In the genomic region with DNA sequence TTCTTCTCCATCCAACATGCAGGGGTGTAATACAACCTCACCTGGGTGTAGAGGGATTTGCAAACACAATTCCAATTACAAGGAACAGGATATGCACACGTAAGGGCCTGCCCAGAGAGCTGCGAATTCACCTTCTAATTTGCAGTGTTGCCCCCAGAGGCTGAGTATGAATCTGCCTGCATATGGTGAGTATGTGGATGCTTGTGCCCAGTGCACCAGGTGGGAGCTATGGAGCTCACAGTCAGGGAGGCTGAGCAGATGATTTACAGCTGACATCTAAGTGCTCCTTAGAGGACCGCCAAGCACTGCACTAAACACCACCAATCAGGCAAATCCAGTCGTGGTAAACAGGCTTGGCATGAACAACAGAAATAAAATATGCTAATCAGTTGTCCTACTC, we compare ENCODE assay signal across 13 cellular contexts.
DNase-seq lines count a peak whose midpoint lies in the region; ATAC-seq and TF ChIP-seq lines count a peak whose summit lies in the region.
"Had no signal": no experiment of that assay in that cellular context is flagged by ENCODE, and none has a peak within 500 bp of the region (broad histone marks: within the 10 kb centered on the region; RNA-seq: fewer than 3 reads in every experiment).

No MANE protein-coding gene starts in this region.

- POLR2A ChIA-PET in IMR-90 (lab: Charles Lee; ENCODE audit: unreplicated experiment), result no interaction called here

- no peaks in the 10 kb centered on the region for H3K9me3 ChIP-seq in IMR-90 (ENCODE audit: control insufficient read depth, insufficient read depth, low read length)
- H3K9me3 ChIP-seq: SJSA1, suprapubic skin had no signal

- H2BK15ac ChIP-seq in IMR-90 (ENCODE audit: low read depth, low read length), result 0 out of 3 replicates have a peak overlapping the region, but pooled peaks have one; percentile 26
- H2BK15ac ChIP-seq in mesendoderm (replicated peaks; ENCODE audit: low read depth), result no peak overlapping the region

- peaks cover 0 to 4% of the 10 kb centered on the region in 2 experiments; a peak in 1 of 4 replicates for H3K79me1 ChIP-seq in IMR-90 (ENCODE audit: low read depth in 1 of 2, low read length in 2 of 2)
- no peaks in the 10 kb centered on the region for H3K79me1 ChIP-seq in mesendoderm (ENCODE audit: low read length)

- no peak overlapping the region; the same call in 1 of the 2 replicates for H3K23ac ChIP-seq in IMR-90 (ENCODE audit: low read depth, low read length)
- no peak overlapping the region for H3K23ac ChIP-seq in mesendoderm (ENCODE audit: low read length)

- H3K4me3 ChIP-seq in IMR-90 (ENCODE audit: insufficient read depth, low read depth, low read length), result no peak overlapping the region
- no peak overlapping the region for H3K4me3 ChIP-seq in mesendoderm (ENCODE audit: low read length)
- H3K4me3 ChIP-seq: SJSA1, suprapubic skin had no signal

- H3K18ac ChIP-seq in IMR-90 (ENCODE audit: low read depth, low read length) (no peak overlapping the region; the same call in 1 of the 2 replicates), mesendoderm (ENCODE audit: low read length) (no peak overlapping the region)

- no peaks in the 10 kb centered on the region for H3K36me3 ChIP-seq in IMR-90 (ENCODE audit: control insufficient read depth, insufficient read depth, low read length)
- H3K36me3 ChIP-seq in mesendoderm (ENCODE audit: control insufficient read depth, insufficient read depth, low read length), result no peaks in the 10 kb centered on the region
- H3K36me3 ChIP-seq: SJSA1, suprapubic skin had no signal

- H3K4me2 ChIP-seq in IMR-90 (ENCODE audit: low read depth, low read length), result no peak overlapping the region
- no peak overlapping the region for H3K4me2 ChIP-seq in mesendoderm (ENCODE audit: low read length)

- no peak overlapping the region for H3K27ac ChIP-seq in IMR-90 (ENCODE audit: insufficient read depth, low read length)
- H3K27ac ChIP-seq in mesendoderm (ENCODE audit: low read depth, low read length), result no peak overlapping the region
- H3K27ac ChIP-seq: SJSA1, suprapubic skin had no signal

- DNase-seq in IMR-90 (no peak), NCI-H2081 treated with DMSO at 0.1 percent for 48 hours (lab: John Stamatoyannopoulos, UW) (peak; percentile 62), NCI-H82 (lab: John Stamatoyannopoulos, UW) (peak; percentile 99), mesendoderm (peak; percentile 31), H4 (ENCODE audit: low spot score) (no peak), Ammon's horn (ENCODE audit: low spot score) (no peak), inferior parietal cortex (ENCODE audit: extremely low spot score) (no peak)
- DNase-seq: activated CD8-positive, alpha-beta memory T cell treated with anti-CD3 and anti-CD28 coated beads for 24 hours; activated gamma-delta T cell; CD8-positive, alpha-beta T cell; small intestine had no signal

- H4K5ac ChIP-seq in IMR-90 (ENCODE audit: low read depth, low read length) (no peak overlapping the region; the same call in 1 of the 2 replicates), mesendoderm (ENCODE audit: low read length) (no peak overlapping the region)

- no peak overlapping the region; the same call in 1 of the 2 replicates for H2AK5ac ChIP-seq in IMR-90 (ENCODE audit: low read depth, low read length)
- no peak overlapping the region for H2AK5ac ChIP-seq in mesendoderm (ENCODE audit: low read length)

- H3K14ac ChIP-seq in IMR-90 (replicated peaks; ENCODE audit: low read depth, low read length), result peak overlapping the region; percentile 71

- H3K4ac ChIP-seq in IMR-90 (ENCODE audit: low read depth, low read length), result peak overlapping the region; percentile 56
- H3K4ac ChIP-seq in mesendoderm (ENCODE audit: low read depth, low read length), result no peak overlapping the region

- peak overlapping the region; percentile 42 for H2AK9ac ChIP-seq in IMR-90 (replicated peaks; ENCODE audit: low read depth, low read length, poor library complexity)

- peak overlapping the region; percentile 32 for H2AFZ ChIP-seq in IMR-90 (replicated peaks; ENCODE audit: low read length, poor library complexity)

- no peaks in the 10 kb centered on the region for H3K79me2 ChIP-seq in mesendoderm (ENCODE audit: control insufficient read depth, insufficient read depth, low read length)

- no CpG with 5 or more reads among the region's 4 CpGs for WGBS in IMR-90 (ENCODE audit: extremely low coverage in 2 of 2, insufficient read length in 1 of 2), 2 experiments
- no CpG with 5 or more reads among the region's 4 CpGs for WGBS in mesendoderm (ENCODE audit: extremely low coverage, insufficient coverage, low lambda C conversion rate)

- H2BK5ac ChIP-seq in IMR-90 (ENCODE audit: low read depth, low read length, poor library complexity, severe bottlenecking) (peak overlapping the region; percentile 26), mesendoderm (ENCODE audit: low read length) (no peak overlapping the region)

- CTCF ChIA-PET in IMR-90 (lab: Yijun Ruan, JAX), result no interaction called here

- peak overlapping the region; percentile 63; the same call in 1 of the 2 replicates for H4K91ac ChIP-seq in IMR-90 (ENCODE audit: insufficient read depth, low read depth, low read length)

- no peak overlapping the region for H3K9ac ChIP-seq in IMR-90 (ENCODE audit: low read depth, low read length)
- no peak overlapping the region for H3K9ac ChIP-seq in mesendoderm (ENCODE audit: low read length)

- no peak for TF ChIP-seq CTCF in IMR-90 (conservative IDR thresholded peaks at IDR 0.05; ENCODE audit: low read depth, low read length)

- peaks cover 4% of the 10 kb centered on the region; the same call in 1 of the 2 replicates for H3K9me1 ChIP-seq in IMR-90 (ENCODE audit: insufficient read depth, low read length)

- H3K4me1 ChIP-seq in IMR-90 (ENCODE audit: control insufficient read depth, insufficient read depth, low read length) (peaks cover 4% of the 10 kb centered on the region), mesendoderm (ENCODE audit: control insufficient read depth, low read depth, low read length) (no peaks in the 10 kb centered on the region)
- H3K4me1 ChIP-seq: SJSA1, suprapubic skin had no signal

- H4K8ac ChIP-seq in IMR-90 (ENCODE audit: low read depth in 2 of 2, low read length in 2 of 2) (peak overlapping the region in 1 of 2 experiments; percentile 39; a peak in 1 of 4 replicates), mesendoderm (ENCODE audit: low read depth, low read length) (peak overlapping the region; percentile 56)

- intact Hi-C loops in IMR-90 (cut with micrococcal nuclease), result no loop called here

- in situ Hi-C loops in IMR-90 (cut with MboI; ENCODE audit: low sequenced_read_pairs), result no loop called here

- BruUV-seq in IMR-90 (replicated peaks; lab: Mats Ljungman, UMichigan), result no TSS peak

- dilution Hi-C loops in IMR-90 (cut with HindIII; ENCODE audit: low sequenced_read_pairs, unreplicated experiment), result no loop called here

- H4K20me1 ChIP-seq in IMR-90 (ENCODE audit: insufficient read depth, low read length), result no peaks in the 10 kb centered on the region

- no peak for TF ChIP-seq RAD21 in IMR-90 (IDR thresholded peaks at IDR 0.05; ENCODE audit: low read length)

- ATAC-seq in IMR-90 (ENCODE audit: low read depth), result no peak
- ATAC-seq: CD8-positive, alpha-beta T cell had no signal

- H3K56ac ChIP-seq in IMR-90 (ENCODE audit: extremely low read depth, insufficient read depth, low read length), result no peak overlapping the region
- H3K56ac ChIP-seq in mesendoderm (ENCODE audit: low read length), result no peak overlapping the region

- H2BK120ac ChIP-seq in IMR-90 (ENCODE audit: low read depth, low read length) (peak overlapping the region; percentile 54), mesendoderm (ENCODE audit: low read depth, low read length) (no peak overlapping the region)

- no peak for TF ChIP-seq POLR2A in IMR-90 (IDR thresholded peaks at IDR 0.05; ENCODE audit: low read depth, low read length)

- no peaks in the 10 kb centered on the region for H3K27me3 ChIP-seq in IMR-90 (ENCODE audit: control insufficient read depth, insufficient read depth, low read length)
- no peaks in the 10 kb centered on the region for H3K27me3 ChIP-seq in mesendoderm (ENCODE audit: insufficient read depth, low read length, poor library complexity)
- H3K27me3 ChIP-seq: SJSA1, suprapubic skin had no signal

- H2BK20ac ChIP-seq in IMR-90 (ENCODE audit: low read depth, low read length), result peak overlapping the region; percentile 45; the same call in 1 of the 2 replicates

TF ChIP-seq in IMR-90, 13 proteins besides CTCF, POLR2A, EP300 and RAD21:
- TF ChIP-seq, protein P1, sequence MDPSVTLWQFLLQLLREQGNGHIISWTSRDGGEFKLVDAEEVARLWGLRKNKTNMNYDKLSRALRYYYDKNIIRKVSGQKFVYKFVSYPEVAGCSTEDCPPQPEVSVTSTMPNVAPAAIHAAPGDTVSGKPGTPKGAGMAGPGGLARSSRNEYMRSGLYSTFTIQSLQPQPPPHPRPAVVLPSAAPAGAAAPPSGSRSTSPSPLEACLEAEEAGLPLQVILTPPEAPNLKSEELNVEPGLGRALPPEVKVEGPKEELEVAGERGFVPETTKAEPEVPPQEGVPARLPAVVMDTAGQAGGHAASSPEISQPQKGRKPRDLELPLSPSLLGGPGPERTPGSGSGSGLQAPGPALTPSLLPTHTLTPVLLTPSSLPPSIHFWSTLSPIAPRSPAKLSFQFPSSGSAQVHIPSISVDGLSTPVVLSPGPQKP (IDR thresholded peaks at IDR 0.05; ENCODE audit: borderline replicate concordance, low read depth, low read length), result no peak
- TF ChIP-seq MXI1 (IDR thresholded peaks at IDR 0.05; ENCODE audit: borderline replicate concordance, low read depth, low read length) (no peak), RCOR1 (IDR thresholded peaks at IDR 0.05; ENCODE audit: insufficient replicate concordance, low read length) (no peak), CHD1 (IDR thresholded peaks at IDR 0.05; ENCODE audit: low read depth, low read length) (no peak), MAZ (IDR thresholded peaks at IDR 0.05; ENCODE audit: borderline replicate concordance, low read depth, low read length) (no peak), MAFK (IDR thresholded peaks at IDR 0.05; ENCODE audit: low read depth, low read length) (no peak), SMC3 (IDR thresholded peaks at IDR 0.05; ENCODE audit: low read depth, low read length) (no peak), RFX5 (IDR thresholded peaks at IDR 0.05; ENCODE audit: low read depth, low read length) (no peak), BHLHE40 (IDR thresholded peaks at IDR 0.05; ENCODE audit: low read depth, low read length) (no peak), CEBPB (IDR thresholded peaks at IDR 0.05; ENCODE audit: low read depth, low read length) (no peak), FOS (IDR thresholded peaks at IDR 0.05; ENCODE audit: low read depth, low read length) (no peak), NFE2L2 (IDR thresholded peaks at IDR 0.05; ENCODE audit: low read depth, low read length) (no peak)
- TF ChIP-seq, protein P2, sequence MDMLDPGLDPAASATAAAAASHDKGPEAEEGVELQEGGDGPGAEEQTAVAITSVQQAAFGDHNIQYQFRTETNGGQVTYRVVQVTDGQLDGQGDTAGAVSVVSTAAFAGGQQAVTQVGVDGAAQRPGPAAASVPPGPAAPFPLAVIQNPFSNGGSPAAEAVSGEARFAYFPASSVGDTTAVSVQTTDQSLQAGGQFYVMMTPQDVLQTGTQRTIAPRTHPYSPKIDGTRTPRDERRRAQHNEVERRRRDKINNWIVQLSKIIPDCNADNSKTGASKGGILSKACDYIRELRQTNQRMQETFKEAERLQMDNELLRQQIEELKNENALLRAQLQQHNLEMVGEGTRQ (IDR thresholded peaks at IDR 0.05; ENCODE audit: low read depth, low read length), result no peak

Comparison
In these comparisons a context has a peak if more than half of its experiments do, and no peak if none do; other contexts are left out.
1. DNase-seq: peak in NCI-H2081 treated with DMSO at 0.1 percent for 48 hours (single experiment), NCI-H82 (single experiment) and mesendoderm (single experiment); none in IMR-90 (single experiment), H4 (single experiment), Ammon's horn (single experiment) and inferior parietal cortex (single experiment).